Comparison of ENCODE assay signal across 24 cellular contexts in the genomic region with DNA sequence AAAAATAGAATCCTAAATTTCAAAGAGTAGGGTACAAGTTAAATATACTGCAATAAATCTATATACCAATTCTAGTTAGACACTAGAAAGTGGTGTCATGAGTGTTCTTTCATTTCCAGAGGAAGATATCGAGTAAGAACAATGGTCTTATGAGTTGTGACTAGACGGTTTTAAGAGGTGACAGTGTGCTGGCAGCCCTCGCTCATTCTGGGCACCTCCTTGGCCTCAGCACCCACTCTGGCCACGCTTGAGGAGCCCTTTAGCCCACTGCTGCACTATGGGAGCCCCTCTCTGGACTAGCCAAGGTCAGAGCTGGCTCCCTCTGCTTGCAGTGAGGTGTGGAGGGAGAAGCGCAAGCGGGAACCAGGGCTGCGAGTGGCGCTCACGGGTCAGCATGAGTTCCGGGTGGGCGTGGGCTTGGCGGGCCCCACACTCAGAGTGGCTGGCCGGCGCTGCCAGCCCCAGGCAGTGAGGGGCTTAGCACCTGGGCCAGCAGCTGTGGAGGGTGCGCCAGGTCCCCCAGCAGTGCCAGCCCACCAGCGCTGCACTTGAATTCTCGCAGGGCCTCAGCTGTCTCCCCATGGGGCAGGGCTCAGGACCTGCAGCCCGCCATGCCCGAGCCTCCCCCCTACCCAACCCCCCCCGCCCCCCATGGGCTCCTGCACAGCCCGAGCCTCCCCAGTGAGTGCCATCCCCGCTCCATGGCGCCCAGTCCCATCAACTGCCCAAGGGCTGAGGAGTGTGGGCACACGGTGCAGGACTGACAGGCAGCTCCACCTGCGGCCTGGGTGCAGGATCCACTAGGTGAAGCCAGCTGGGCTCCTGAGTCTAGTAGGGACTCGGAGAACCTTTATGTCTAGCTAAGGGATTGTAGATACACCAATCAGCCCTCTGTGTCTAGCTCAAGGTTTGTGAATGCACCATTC. TPM values are rescaled to one million over a fixed set of nuclear protein-coding genes. Genes with fewer than 3 reads are reported as not detected.
DNase-seq lines count a peak whose midpoint lies in the region; ATAC-seq, FAIRE-seq and TF ChIP-seq lines count a peak whose summit lies in the region.
"Had no signal": no experiment of that assay in that cellular context is flagged by ENCODE, and none has a peak within 500 bp of the region (broad histone marks: within the 10 kb centered on the region; RNA-seq: fewer than 3 reads in every experiment).

No MANE protein-coding gene starts in this region.

- H4K5ac ChIP-seq in mesendoderm (ENCODE audit: low read length) = no peak overlapping the region

- no peaks in the 10 kb centered on the region for H3K36me3 ChIP-seq in mesendoderm (ENCODE audit: control insufficient read depth, insufficient read depth, low read length)
- H3K36me3 ChIP-seq: BLaER1 had no signal

- FAIRE-seq in HTR-8/SVneo (lab: Jason Lieb, UNC) = peak; percentile 72
- FAIRE-seq: A204.1, D721Med, GM12878, GM19239 had no signal

- H3K27ac ChIP-seq in mesendoderm (ENCODE audit: low read depth, low read length) (no peak overlapping the region), coronary artery (no peak overlapping the region)
- H3K27ac ChIP-seq: 22Rv1, BLaER1 had no signal

- no peak overlapping the region for H2BK120ac ChIP-seq in mesendoderm (ENCODE audit: low read depth, low read length)

- H3K79me1 ChIP-seq in mesendoderm (ENCODE audit: low read length) = peaks cover 7% of the 10 kb centered on the region

- H4K8ac ChIP-seq in mesendoderm (ENCODE audit: low read depth, low read length) = no peak overlapping the region

- DNase-seq in Right ventricle myocardium inferior (ENCODE audit: missing footprints) = peak; percentile 52
- no peak for DNase-seq in left cardiac atrium
- DNase-seq in HTR-8/SVneo (ENCODE audit: insufficient read length, low spot score) = no peak
- peak; percentile 17 for DNase-seq in mesendoderm
- no peak for DNase-seq in coronary artery (ENCODE audit: low spot score)
- no peak for DNase-seq in NCI-H82 (lab: John Stamatoyannopoulos, UW)
- DNase-seq in activated CD4-positive, CD25-positive, alpha-beta regulatory T cell (lab: John Stamatoyannopoulos, UW) = no peak
- DNase-seq: CD4-positive, alpha-beta T cell; CD8-positive, alpha-beta memory T cell; DMS 273 treated with DMSO at 0.1 percent for 48 hours; DMS79; EL; GDM1; H9; HFFc6 had no signal

- no peaks in the 10 kb centered on the region for H3K4me1 ChIP-seq in mesendoderm (ENCODE audit: control insufficient read depth, low read depth, low read length)
- H3K4me1 ChIP-seq: BLaER1 had no signal

- H3K56ac ChIP-seq in mesendoderm (ENCODE audit: low read length) = no peak overlapping the region

- H3K4me3 ChIP-seq in mesendoderm (ENCODE audit: low read length) (no peak overlapping the region), coronary artery (no peak overlapping the region)
- H3K4me3 ChIP-seq: BLaER1, GM12878, GM23338 had no signal

- ATAC-seq in Right ventricle myocardium inferior = no peak
- no peak for ATAC-seq in left cardiac atrium
- ATAC-seq: GM12878, GM23338, HCT116 had no signal

- peaks cover 13% of the 10 kb centered on the region for H3K79me2 ChIP-seq in mesendoderm (ENCODE audit: control insufficient read depth, insufficient read depth, low read length)

- no peak for TF ChIP-seq CTCF in coronary artery (IDR thresholded peaks at IDR 0.05)

- H3K18ac ChIP-seq in mesendoderm (ENCODE audit: low read length) = no peak overlapping the region

- H3K27me3 ChIP-seq in mesendoderm (ENCODE audit: insufficient read depth, low read length, poor library complexity) = no peaks in the 10 kb centered on the region
- H3K27me3 ChIP-seq: BLaER1 had no signal

- H2BK5ac ChIP-seq in mesendoderm (ENCODE audit: low read length) = no peak overlapping the region

- WGBS in mesendoderm (ENCODE audit: extremely low coverage, insufficient coverage, low lambda C conversion rate) = no CpG with 5 or more reads among the region's 26 CpGs

- H2BK15ac ChIP-seq in mesendoderm (replicated peaks; ENCODE audit: low read depth) = no peak overlapping the region

- no peak overlapping the region for H2AK5ac ChIP-seq in mesendoderm (ENCODE audit: low read length)

- H3K4ac ChIP-seq in mesendoderm (ENCODE audit: low read depth, low read length) = no peak overlapping the region

- H3K9ac ChIP-seq in mesendoderm (ENCODE audit: low read length) = no peak overlapping the region
- H3K9ac ChIP-seq: BLaER1 had no signal

- intact Hi-C loops in Right ventricle myocardium inferior (cut with DNase I) = no loop called here
- intact Hi-C loops in left cardiac atrium (cut with DNase I) = no loop called here

- no peak overlapping the region for H3K4me2 ChIP-seq in mesendoderm (ENCODE audit: low read length)
- H3K4me2 ChIP-seq: BLaER1, GM23338 had no signal

- H3K23ac ChIP-seq in mesendoderm (ENCODE audit: low read length) = no peak overlapping the region

RNA-seq across cellular contexts. Expression of a gene that starts 18.7 kb away (rescaled TPM):
- total RNA-seq in Right ventricle myocardium inferior = 3.2 TPM
- total RNA-seq in left cardiac atrium = 1 to 10 TPM; 4.2 to 6.3 TPM
- 9.5 TPM for polyA plus RNA-seq in mesendoderm (2013, experiment 1 of 2)
- polyA plus RNA-seq in mesendoderm (2013, experiment 2 of 2) = 8.6 TPM
- total RNA-seq: CD4-positive, alpha-beta T cell; CD8-positive, alpha-beta memory T cell had no signal
- polyA plus RNA-seq: CD14-positive monocyte; CD8-positive, alpha-beta memory T cell had no signal

Comparison
In these comparisons a context has a peak if more than half of its experiments do, and no peak if none do; other contexts are left out.
1. DNase-seq: peak in Right ventricle myocardium inferior (single experiment) and mesendoderm (single experiment); none in left cardiac atrium (single experiment), HTR-8/SVneo (single experiment), coronary artery (single experiment), NCI-H82 (single experiment) and activated CD4-positive, CD25-positive, alpha-beta regulatory T cell (0 of 4).